ENCODE assay signal across 1 cellular context in genomic region chr12:90851800-90852718, GRCh38.
A peak's percentile ranks its signal among the peaks of the same experiment; 100 is the strongest.
TF ChIP-seq lines count a peak whose summit lies in the region.

No MANE protein-coding gene starts in this region.

TF ChIP-seq in HepG2, 621 proteins besides CTCF, POLR2A, EP300 and RAD21 (continued from another document and continues in another):
- peak; percentile 98 for TF ChIP-seq RERE (CRISPR knock-in tag; IDR thresholded peaks at IDR 0.05; ENCODE audit: low read depth)
- TF ChIP-seq JUND (CRISPR knock-in tag; IDR thresholded peaks at IDR 0.05), result peak; percentile 66; the same call in 1 of the 2 replicates
- TF ChIP-seq ZNF841 (CRISPR knock-in tag; IDR thresholded peaks at IDR 0.05; ENCODE audit: borderline replicate concordance), result no peak
- TF ChIP-seq TCF12 (IDR thresholded peaks at IDR 0.05), result no peak
- TF ChIP-seq TCF12 (CRISPR knock-in tag; IDR thresholded peaks at IDR 0.05), result peak; percentile 92; the same call in 1 of the 2 replicates
- peak; percentile 87; the same call in 1 of the 2 replicates for TF ChIP-seq ZNF512B (CRISPR knock-in tag; IDR thresholded peaks at IDR 0.05; ENCODE audit: borderline replicate concordance)
- no peak for TF ChIP-seq ZNF572 (CRISPR knock-in tag; IDR thresholded peaks at IDR 0.05)
- TF ChIP-seq ZNF503 (CRISPR knock-in tag; IDR thresholded peaks at IDR 0.05), result peak; percentile 97
- TF ChIP-seq RAD51 (IDR thresholded peaks at IDR 0.05; ENCODE audit: borderline replicate concordance), result no peak
- TF ChIP-seq FOXA1 (IDR thresholded peaks at IDR 0.05), result peak; percentile 93
- TF ChIP-seq FOXA1 (CRISPR knock-in tag; IDR thresholded peaks at IDR 0.05), result peak; percentile 65; the same call in 1 of the 2 replicates
- no peak for TF ChIP-seq TRIM24 (CRISPR knock-in tag; IDR thresholded peaks at IDR 0.05)
- TF ChIP-seq ZKSCAN8 (CRISPR knock-in tag; IDR thresholded peaks at IDR 0.05; ENCODE audit: borderline replicate concordance), result peak; percentile 46; the same call in 1 of the 2 replicates
- no peak for TF ChIP-seq FOXO4 (CRISPR knock-in tag; conservative IDR thresholded peaks at IDR 0.05)
- TF ChIP-seq PITX1 (CRISPR knock-in tag; IDR thresholded peaks at IDR 0.05), result peak; percentile 98
- TF ChIP-seq NKX3-1 (CRISPR knock-in tag; IDR thresholded peaks at IDR 0.05), result 0 out of 2 replicates have a peak, but pooled peaks have one; percentile 38
- TF ChIP-seq ZNF746 (CRISPR knock-in tag; IDR thresholded peaks at IDR 0.05), result no peak
- peak; percentile 32; the same call in 1 of the 2 replicates for TF ChIP-seq ZNF275 (CRISPR knock-in tag; IDR thresholded peaks at IDR 0.05; ENCODE audit: borderline replicate concordance)
- TF ChIP-seq ZNF569 (CRISPR knock-in tag; IDR thresholded peaks at IDR 0.05; ENCODE audit: borderline replicate concordance), result no peak
- no peak for TF ChIP-seq ZNF350 (CRISPR knock-in tag; IDR thresholded peaks at IDR 0.05; ENCODE audit: borderline replicate concordance, low read depth)
- no peak for TF ChIP-seq MTERF4 (CRISPR knock-in tag; IDR thresholded peaks at IDR 0.05)
- peak; percentile 98 for TF ChIP-seq NR2F2 (IDR thresholded peaks at IDR 0.05; ENCODE audit: borderline replicate concordance, low read depth)
- no peak for TF ChIP-seq RORA (CRISPR knock-in tag; IDR thresholded peaks at IDR 0.05)
- no peak; the same call in 1 of the 2 replicates for TF ChIP-seq ZSCAN5A (CRISPR knock-in tag; IDR thresholded peaks at IDR 0.05; ENCODE audit: borderline replicate concordance)
- TF ChIP-seq FOXP4 (CRISPR knock-in tag; IDR thresholded peaks at IDR 0.05), result peak; percentile 98
- peak; percentile 71; the same call in 1 of the 2 replicates for TF ChIP-seq THRA (CRISPR knock-in tag; IDR thresholded peaks at IDR 0.05; ENCODE audit: borderline replicate concordance)
- peak; percentile 69; the same call in 1 of the 2 replicates for TF ChIP-seq NCOR1 (IDR thresholded peaks at IDR 0.05; ENCODE audit: borderline replicate concordance, low read length)
- TF ChIP-seq SKIL (CRISPR knock-in tag; IDR thresholded peaks at IDR 0.05; ENCODE audit: borderline replicate concordance), result peak; percentile 29; the same call in 1 of the 2 replicates
- no peak for TF ChIP-seq ZNF878 (CRISPR knock-in tag; IDR thresholded peaks at IDR 0.05)
- no peak for TF ChIP-seq NONO (IDR thresholded peaks at IDR 0.05)
- TF ChIP-seq NONO (CRISPR knock-in tag; conservative IDR thresholded peaks at IDR 0.05), result peak; percentile 63
- no peak for TF ChIP-seq ZNF589 (CRISPR knock-in tag; conservative IDR thresholded peaks at IDR 0.05)
- no peak for TF ChIP-seq ZBTB8A (CRISPR knock-in tag; IDR thresholded peaks at IDR 0.05; ENCODE audit: borderline replicate concordance, low read depth)
- TF ChIP-seq ZFP82 (CRISPR knock-in tag; IDR thresholded peaks at IDR 0.05; ENCODE audit: borderline replicate concordance), result no peak
- TF ChIP-seq ZNF225 (CRISPR knock-in tag; IDR thresholded peaks at IDR 0.05), result no peak
- TF ChIP-seq MED1 (CRISPR knock-in tag; IDR thresholded peaks at IDR 0.05), result peak; percentile 91
- no peak for TF ChIP-seq ARNT (IDR thresholded peaks at IDR 0.05)
- TF ChIP-seq ZNF607 (CRISPR knock-in tag; IDR thresholded peaks at IDR 0.05; ENCODE audit: borderline replicate concordance), result no peak
- TF ChIP-seq GATA4 (IDR thresholded peaks at IDR 0.05; ENCODE audit: borderline replicate concordance, low read depth), result peak; percentile 91
- peak; percentile 72; the same call in 1 of the 2 replicates for TF ChIP-seq SIX4 (CRISPR knock-in tag; IDR thresholded peaks at IDR 0.05)
